16 cellular contexts compared by ENCODE assay signal in genomic region chr11:124101722-124102121, GRCh38.
"Had no signal": no experiment of that assay in that cellular context is flagged by ENCODE, and none has a peak within 500 bp of the region (broad histone marks: within the 10 kb centered on the region; RNA-seq: fewer than 3 reads in every experiment).

No MANE protein-coding gene starts in this region.

- H3K9me3 Mint-ChIP-seq: dendritic cell treated with granulocyte-macrophage colony-stimulating factor and Interleukin-4, amounts not matched to agents 40 ng/mL and 50 ng/mL, for 4 days; naive thymus-derived CD4-positive, alpha-beta T cell; nephron progenitor cell; stimulated activated naive CD8-positive, alpha-beta T cell treated with anti-CD3 and anti-CD28 coated beads, Interleukin-15, amount 100 ng/mL, for 72 hours had no signal

- H3K27ac Mint-ChIP-seq: dendritic cell treated with granulocyte-macrophage colony-stimulating factor and Interleukin-4, amounts not matched to agents 40 ng/mL and 50 ng/mL, for 4 days; naive thymus-derived CD4-positive, alpha-beta T cell; nephron progenitor cell; stimulated activated naive B cell treated with anti-CD40 and anti-IgM and Interleukin-4, amounts not matched to agents 10 μg/mL and 1 μg/mL and 100 μg/mL, for 72 hours; stimulated activated naive CD8-positive, alpha-beta T cell treated with anti-CD3 and anti-CD28 coated beads, Interleukin-15, amount 100 ng/mL, for 72 hours had no signal

- H3K4me1 Mint-ChIP-seq: naive thymus-derived CD4-positive, alpha-beta T cell; nephron progenitor cell; stimulated activated naive CD8-positive, alpha-beta T cell treated with anti-CD3 and anti-CD28 coated beads, Interleukin-15, amount 100 ng/mL, for 72 hours had no signal

- H3K36me3 Mint-ChIP-seq: naive thymus-derived CD4-positive, alpha-beta T cell; stimulated activated naive B cell treated with anti-CD40 and anti-IgM and Interleukin-4, amounts not matched to agents 10 μg/mL and 1 μg/mL and 100 μg/mL, for 72 hours had no signal

- DNase-seq: esophagus squamous epithelium; foreskin fibroblast; glutamatergic neuron; islet precursor cell; mammary epithelial cell; naive thymus-derived CD4-positive, alpha-beta T cell; nephron progenitor cell; posterior cingulate gyrus; spleen; stimulated activated CD4-positive, alpha-beta T cell treated with anti-CD3 and anti-CD28 coated beads, Interleukin-15, amount 100 ng/mL, for 24 hours; stimulated activated CD4-positive, alpha-beta T cell treated with anti-CD3 and anti-CD28 coated beads, Interleukin-1b, Interleukin-23, amount 100 ng/mL, for 48 hours; stimulated activated CD4-positive, alpha-beta T cell treated with anti-CD3 and anti-CD28 coated beads, Interleukin-4, amount 100 ng/mL, for 4 hours; stimulated activated naive B cell treated with anti-CD40 and anti-IgM and Interleukin-4, amounts not matched to agents 10 μg/mL and 1 μg/mL and 100 μg/mL, for 72 hours; stimulated activated naive CD8-positive, alpha-beta T cell treated with anti-CD3 and anti-CD28 coated beads, Interleukin-15, amount 100 ng/mL, for 72 hours; trophoblast cell had no signal

- H3K4me3 Mint-ChIP-seq: dendritic cell treated with granulocyte-macrophage colony-stimulating factor and Interleukin-4, amounts not matched to agents 40 ng/mL and 50 ng/mL, for 4 days; naive thymus-derived CD4-positive, alpha-beta T cell; nephron progenitor cell; stimulated activated naive B cell treated with anti-CD40 and anti-IgM and Interleukin-4, amounts not matched to agents 10 μg/mL and 1 μg/mL and 100 μg/mL, for 72 hours; stimulated activated naive CD8-positive, alpha-beta T cell treated with anti-CD3 and anti-CD28 coated beads, Interleukin-15, amount 100 ng/mL, for 72 hours had no signal
